24 cellular contexts compared by ENCODE assay signal in genomic region chr1:21822349-21822748, GRCh38. TPM values are rescaled to one million over a fixed set of nuclear protein-coding genes. Genes with fewer than 3 reads are reported as not detected.
DNase-seq lines count a peak whose midpoint lies in the region; ATAC-seq and TF ChIP-seq lines count a peak whose summit lies in the region.
"Had no signal": no experiment of that assay in that cellular context is flagged by ENCODE, and none has a peak within 500 bp of the region (broad histone marks: within the 10 kb centered on the region; RNA-seq: fewer than 3 reads in every experiment).

No MANE protein-coding gene starts in this region.

- no peaks in the 10 kb centered on the region for H3K27me3 ChIP-seq in right atrium auricular region
- no peaks in the 10 kb centered on the region for H3K27me3 ChIP-seq in upper lobe of left lung
- H3K27me3 ChIP-seq: neutrophil, sigmoid colon, thyroid gland had no signal

- intact Hi-C loops in Right ventricle myocardium inferior (cut with DNase I), result no loop called here
- intact Hi-C loops in left cardiac atrium (cut with DNase I), result no loop called here

- no peak overlapping the region for H3K27ac ChIP-seq in right atrium auricular region
- H3K27ac ChIP-seq in upper lobe of left lung, result no peak overlapping the region
- H3K27ac ChIP-seq: neutrophil, thyroid gland had no signal

- TF ChIP-seq POLR2A in upper lobe of left lung (IDR thresholded peaks at IDR 0.05), result no peak

- H3K4me3 ChIP-seq in right atrium auricular region (no peak overlapping the region), upper lobe of left lung (no peak overlapping the region)
- H3K4me3 ChIP-seq: HAP-1, sigmoid colon, thyroid gland had no signal

- no peaks in the 10 kb centered on the region for H3K9me3 ChIP-seq in right atrium auricular region
- no peaks in the 10 kb centered on the region for H3K9me3 ChIP-seq in upper lobe of left lung
- H3K9me3 ChIP-seq: HAP-1, neutrophil, sigmoid colon, thyroid gland had no signal

- peaks cover 36% of the 10 kb centered on the region for H3K36me3 Mint-ChIP-seq in HFFc6 (ENCODE audit: low read depth)
- H3K36me3 Mint-ChIP-seq: activated CD4-positive, alpha-beta memory T cell treated with anti-CD3 and anti-CD28 coated beads for 36 hours; activated naive CD8-positive, alpha-beta T cell treated with anti-CD3 and anti-CD28 coated beads, Interleukin-2, amount 10 ng/mL, durations not matched to agents 7 days and 5 days had no signal

- H3K4me3 Mint-ChIP-seq in HFFc6, result no peak overlapping the region
- H3K4me3 Mint-ChIP-seq: activated CD4-positive, alpha-beta memory T cell treated with anti-CD3 and anti-CD28 coated beads for 36 hours; activated naive CD8-positive, alpha-beta T cell treated with anti-CD3 and anti-CD28 coated beads, Interleukin-2, amount 10 ng/mL, durations not matched to agents 7 days and 5 days; activated T-cell treated with anti-CD3 and anti-CD28 coated beads, Interleukin-2, amount 50 U/mL, for 72 hours; CD4-positive, alpha-beta T cell had no signal

- H3K36me3 ChIP-seq in right atrium auricular region (peaks cover 69% of the 10 kb centered on the region), upper lobe of left lung (peaks cover 4 to 59% (median 35%) of the 10 kb centered on the region in 4 donors)
- H3K36me3 ChIP-seq: neutrophil had no signal

- TF ChIP-seq CTCF in right atrium auricular region (IDR thresholded peaks at IDR 0.05) (no peak), upper lobe of left lung (IDR thresholded peaks at IDR 0.05) (no peak), HFFc6 (IDR thresholded peaks at IDR 0.05) (no peak)

- no peaks in the 10 kb centered on the region for H3K9me3 Mint-ChIP-seq in HFFc6
- H3K9me3 Mint-ChIP-seq: activated CD4-positive, alpha-beta memory T cell treated with anti-CD3 and anti-CD28 coated beads for 36 hours; activated naive CD8-positive, alpha-beta T cell treated with anti-CD3 and anti-CD28 coated beads, Interleukin-2, amount 10 ng/mL, durations not matched to agents 7 days and 5 days; activated T-cell treated with anti-CD3 and anti-CD28 coated beads, Interleukin-2, amount 50 U/mL, for 72 hours; CD4-positive, alpha-beta T cell had no signal

- 61 to 66% methylated on average over 3 to 8 of the region's 9 CpGs for WGBS in upper lobe of left lung, 2 donors

- peaks cover 15% of the 10 kb centered on the region for H3K27me3 Mint-ChIP-seq in HFFc6 (ENCODE audit: insufficient read depth)
- H3K27me3 Mint-ChIP-seq: activated naive CD8-positive, alpha-beta T cell treated with anti-CD3 and anti-CD28 coated beads, Interleukin-2, amount 10 ng/mL, durations not matched to agents 7 days and 5 days; CD4-positive, alpha-beta T cell had no signal

- H3K27ac Mint-ChIP-seq in HFFc6, result no peak overlapping the region
- H3K27ac Mint-ChIP-seq: activated CD4-positive, alpha-beta memory T cell treated with anti-CD3 and anti-CD28 coated beads for 36 hours; activated naive CD8-positive, alpha-beta T cell treated with anti-CD3 and anti-CD28 coated beads, Interleukin-2, amount 10 ng/mL, durations not matched to agents 7 days and 5 days; activated T-cell treated with anti-CD3 and anti-CD28 coated beads, Interleukin-2, amount 50 U/mL, for 72 hours; CD4-positive, alpha-beta T cell had no signal

- no peak for DNase-seq in Right ventricle myocardium inferior (ENCODE audit: missing footprints)
- DNase-seq in right atrium auricular region (ENCODE audit: low spot score), result no peak
- no peak for DNase-seq in left cardiac atrium
- DNase-seq in upper lobe of left lung, result peak in 1 of 2 donors; percentile 85
- no peak for DNase-seq in NCI-H1694 treated with DMSO at 0.1 percent for 48 hours (lab: John Stamatoyannopoulos, UW)
- no peak for DNase-seq in NCI-H2081 (lab: John Stamatoyannopoulos, UW)
- DNase-seq in HFFc6, result no peak
- DNase-seq: activated CD4-positive, alpha-beta memory T cell treated with anti-CD3 and anti-CD28 coated beads for 36 hours; activated naive CD8-positive, alpha-beta T cell treated with anti-CD3 and anti-CD28 coated beads, Interleukin-2, amount 10 ng/mL, durations not matched to agents 7 days and 5 days; activated T-cell treated with anti-CD3 and anti-CD28 coated beads, Interleukin-2, amount 50 U/mL, for 72 hours; CD4-positive, alpha-beta T cell; IMR-90; NCI-H1092 treated with DMSO at 0.1 percent for 48 hours; NCI-H2171 treated with DMSO at 0.1 percent for 48 hours; SHP77 treated with DMSO at 0.1 percent for 48 hours; sigmoid colon; stimulated activated CD4-positive, alpha-beta T cell treated with anti-CD3 and anti-CD28 coated beads, Interleukin-2, amount 100 ng/mL, for 48 hours; stimulated activated CD8-positive, alpha-beta memory T cell treated with anti-CD3 and anti-CD28 coated beads, Interleukin-4, amount 100 ng/mL, for 48 hours; T1000; thyroid gland had no signal

- ATAC-seq in Right ventricle myocardium inferior (peak; percentile 35), SK-N-SH treated with all-trans-retinoic acid at 6 μM for 48 hours (peak; percentile 26; the same call in 2 of the 3 replicates), left cardiac atrium (peak; percentile 35 to 38), upper lobe of left lung (ENCODE audit: low FRiP score in 2 of 2) (peak; percentile 25 to 49)
- ATAC-seq: activated T-cell treated with anti-CD3 and anti-CD28 coated beads, Interleukin-2, amount 50 U/mL, for 72 hours had no signal

- peaks cover 0 to 5% of the 10 kb centered on the region in 2 donors for H3K4me1 ChIP-seq in right atrium auricular region
- H3K4me1 ChIP-seq in upper lobe of left lung, result no peaks in the 10 kb centered on the region
- H3K4me1 ChIP-seq: HAP-1, thyroid gland had no signal

- peaks cover 10% of the 10 kb centered on the region for H3K4me1 Mint-ChIP-seq in HFFc6 (ENCODE audit: low read depth)

- TF ChIP-seq EP300 in upper lobe of left lung (IDR thresholded peaks at IDR 0.05), result no peak

TF ChIP-seq in SK-N-SH treated with all-trans-retinoic acid at 6 μM for 48 hours, 23 proteins besides CTCF, POLR2A, EP300 and RAD21 (continues in another document):
- TF ChIP-seq, protein P1, sequence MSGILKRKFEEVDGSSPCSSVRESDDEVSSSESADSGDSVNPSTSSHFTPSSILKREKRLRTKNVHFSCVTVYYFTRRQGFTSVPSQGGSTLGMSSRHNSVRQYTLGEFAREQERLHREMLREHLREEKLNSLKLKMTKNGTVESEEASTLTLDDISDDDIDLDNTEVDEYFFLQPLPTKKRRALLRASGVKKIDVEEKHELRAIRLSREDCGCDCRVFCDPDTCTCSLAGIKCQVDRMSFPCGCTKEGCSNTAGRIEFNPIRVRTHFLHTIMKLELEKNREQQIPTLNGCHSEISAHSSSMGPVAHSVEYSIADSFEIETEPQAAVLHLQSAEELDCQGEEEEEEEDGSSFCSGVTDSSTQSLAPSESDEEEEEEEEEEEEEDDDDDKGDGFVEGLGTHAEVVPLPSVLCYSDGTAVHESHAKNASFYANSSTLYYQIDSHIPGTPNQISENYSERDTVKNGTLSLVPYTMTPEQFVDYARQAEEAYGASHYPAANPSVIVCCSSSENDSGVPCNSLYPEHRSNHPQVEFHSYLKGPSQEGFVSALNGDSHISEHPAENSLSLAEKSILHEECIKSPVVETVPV (CRISPR knock-in tag; IDR thresholded peaks at IDR 0.05), result no peak
- TF ChIP-seq TOX (CRISPR knock-in tag; IDR thresholded peaks at IDR 0.05; ENCODE audit: borderline replicate concordance), result no peak
- TF ChIP-seq OSR1 (CRISPR knock-in tag; IDR thresholded peaks at IDR 0.05), result no peak
- TF ChIP-seq, protein P2, sequence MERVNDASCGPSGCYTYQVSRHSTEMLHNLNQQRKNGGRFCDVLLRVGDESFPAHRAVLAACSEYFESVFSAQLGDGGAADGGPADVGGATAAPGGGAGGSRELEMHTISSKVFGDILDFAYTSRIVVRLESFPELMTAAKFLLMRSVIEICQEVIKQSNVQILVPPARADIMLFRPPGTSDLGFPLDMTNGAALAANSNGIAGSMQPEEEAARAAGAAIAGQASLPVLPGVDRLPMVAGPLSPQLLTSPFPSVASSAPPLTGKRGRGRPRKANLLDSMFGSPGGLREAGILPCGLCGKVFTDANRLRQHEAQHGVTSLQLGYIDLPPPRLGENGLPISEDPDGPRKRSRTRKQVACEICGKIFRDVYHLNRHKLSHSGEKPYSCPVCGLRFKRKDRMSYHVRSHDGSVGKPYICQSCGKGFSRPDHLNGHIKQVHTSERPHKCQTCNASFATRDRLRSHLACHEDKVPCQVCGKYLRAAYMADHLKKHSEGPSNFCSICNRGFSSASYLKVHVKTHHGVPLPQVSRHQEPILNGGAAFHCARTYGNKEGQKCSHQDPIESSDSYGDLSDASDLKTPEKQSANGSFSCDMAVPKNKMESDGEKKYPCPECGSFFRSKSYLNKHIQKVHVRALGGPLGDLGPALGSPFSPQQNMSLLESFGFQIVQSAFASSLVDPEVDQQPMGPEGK (CRISPR knock-in tag; IDR thresholded peaks at IDR 0.05; ENCODE audit: borderline replicate concordance), result no peak
- TF ChIP-seq, protein P3, sequence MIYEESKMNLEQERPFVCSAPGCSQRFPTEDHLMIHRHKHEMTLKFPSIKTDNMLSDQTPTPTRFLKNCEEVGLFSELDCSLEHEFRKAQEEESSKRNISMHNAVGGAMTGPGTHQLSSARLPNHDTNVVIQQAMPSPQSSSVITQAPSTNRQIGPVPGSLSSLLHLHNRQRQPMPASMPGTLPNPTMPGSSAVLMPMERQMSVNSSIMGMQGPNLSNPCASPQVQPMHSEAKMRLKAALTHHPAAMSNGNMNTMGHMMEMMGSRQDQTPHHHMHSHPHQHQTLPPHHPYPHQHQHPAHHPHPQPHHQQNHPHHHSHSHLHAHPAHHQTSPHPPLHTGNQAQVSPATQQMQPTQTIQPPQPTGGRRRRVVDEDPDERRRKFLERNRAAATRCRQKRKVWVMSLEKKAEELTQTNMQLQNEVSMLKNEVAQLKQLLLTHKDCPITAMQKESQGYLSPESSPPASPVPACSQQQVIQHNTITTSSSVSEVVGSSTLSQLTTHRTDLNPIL (CRISPR knock-in tag; IDR thresholded peaks at IDR 0.05; ENCODE audit: low read depth), result no peak
- TF ChIP-seq ARNTL (CRISPR knock-in tag; IDR thresholded peaks at IDR 0.05; ENCODE audit: borderline replicate concordance, low read depth), result no peak
- TF ChIP-seq GLIS3 (CRISPR knock-in tag; IDR thresholded peaks at IDR 0.05), result no peak

RNA-seq across cellular contexts. Expression of gene LDLRAD2, which starts 10.3 kb away (rescaled TPM):
- total RNA-seq in Right ventricle myocardium inferior (not detected), right atrium auricular region (not detected), left cardiac atrium (under 1 TPM in 1 of 2 donors, not detected in 1; 0.16 TPM), upper lobe of left lung (under 1 TPM in 3 of 6 donors, not detected in 3; 0.24 to 0.59 (median 0.34) TPM)
- total RNA-seq in HFFc6 (2021; fragmentation: NEBNext Ultra II Directional; extraction: Animal tissue kit (Norgen Biotek cat#: 25700)), result under 1 TPM in 1 of 6 experiments, not detected in 5; 0.14 TPM
- total RNA-seq: activated CD4-positive, alpha-beta memory T cell treated with anti-CD3 and anti-CD28 coated beads for 36 hours; bronchial epithelial cell; CD4-positive, alpha-beta T cell; IMR-90 had no signal

RNA-seq across cellular contexts. Expression of gene USP48, which starts 39.4 kb away (rescaled TPM):
- total RNA-seq in Right ventricle myocardium inferior (42.7 TPM), right atrium auricular region (10 to 100 TPM; 24.1 to 31.0 TPM), left cardiac atrium (10 to 100 TPM; 41.1 to 41.3 TPM), upper lobe of left lung (100 to 1,000 TPM in 1 of 6 donors, 10 to 100 TPM in 5; 39.1 to 173 (median 53.4) TPM)
- 10 to 100 TPM; 45.0 to 54.2 (median 51.1) TPM for total RNA-seq in HFFc6 (2021; fragmentation: NEBNext Ultra II Directional; extraction: Animal tissue kit (Norgen Biotek cat#: 25700))
